Comparison of ENCODE assay signal across 23 cellular contexts in genomic region chr6:156948240-156948639, GRCh38.
DNase-seq lines count a peak whose midpoint lies in the region; ATAC-seq and TF ChIP-seq lines count a peak whose summit lies in the region.
"Had no signal": no experiment of that assay in that cellular context is flagged by ENCODE, and none has a peak within 500 bp of the region (broad histone marks: within the 10 kb centered on the region; RNA-seq: fewer than 3 reads in every experiment).

No MANE protein-coding gene starts in this region.

- no peaks in the 10 kb centered on the region for H3K36me3 ChIP-seq in IMR-90 (ENCODE audit: control insufficient read depth, insufficient read depth, low read length)
- no peaks in the 10 kb centered on the region for H3K36me3 ChIP-seq in osteoblast (ENCODE audit: insufficient read depth, low read length)
- no peaks in the 10 kb centered on the region for H3K36me3 ChIP-seq in OCI-LY7 (ENCODE audit: insufficient read depth, low read length)
- H3K36me3 ChIP-seq: SJSA1 had no signal

- no peak overlapping the region for H3K14ac ChIP-seq in IMR-90 (replicated peaks; ENCODE audit: low read depth, low read length)

- no peak overlapping the region for H3K27ac ChIP-seq in IMR-90 (ENCODE audit: insufficient read depth, low read length)
- H3K27ac ChIP-seq in RWPE1: peak overlapping the region; percentile 67
- H3K27ac ChIP-seq in osteoblast (ENCODE audit: low read depth, low read length): peak overlapping the region; percentile 75
- no peak overlapping the region for H3K27ac ChIP-seq in OCI-LY7 (ENCODE audit: low read depth, low read length, poor library complexity, severe bottlenecking)
- H3K27ac ChIP-seq: C4-2B had no signal

- CTCF ChIA-PET in IMR-90 (lab: Yijun Ruan, JAX) (interaction anchor here (0.7 kb wide), 2 partner anchors 27 to 149 kb away, joined by 3 to 4 read pairs; no protein-coding TSS in a partner anchor), RWPE1 (lab: Yijun Ruan, JAX) (interaction anchor here (0.6 to 0.7 kb wide), 3 partner anchors 69 to 1801 kb away, joined by 4 to 12 read pairs (median 6); no protein-coding TSS in a partner anchor), OCI-LY7 (lab: Charles Lee; ENCODE audit: unreplicated experiment) (no interaction called here)

- no peak overlapping the region for H2BK20ac ChIP-seq in IMR-90 (ENCODE audit: low read depth, low read length)

- H3K27me3 ChIP-seq in IMR-90 (ENCODE audit: control insufficient read depth, insufficient read depth, low read length) (no peaks in the 10 kb centered on the region), osteoblast (ENCODE audit: insufficient read depth, low read length) (no peaks in the 10 kb centered on the region)
- H3K27me3 ChIP-seq: SJSA1 had no signal

- 0 out of 2 replicates have a peak overlapping the region, but pooled peaks have one; percentile 7 for H4K91ac ChIP-seq in IMR-90 (ENCODE audit: insufficient read depth, low read depth, low read length)

- no peak overlapping the region for H3K18ac ChIP-seq in IMR-90 (ENCODE audit: low read depth, low read length)

- H4K20me1 ChIP-seq in IMR-90 (ENCODE audit: insufficient read depth, low read length) (peaks cover 18% of the 10 kb centered on the region; the same call in 1 of the 2 replicates), osteoblast (ENCODE audit: insufficient read depth, low read length) (peaks cover 12% of the 10 kb centered on the region), OCI-LY7 (ENCODE audit: insufficient read depth, low read length) (peaks cover 6% of the 10 kb centered on the region; the same call in 1 of the 2 replicates)

- H3K4me1 ChIP-seq in IMR-90 (ENCODE audit: control insufficient read depth, insufficient read depth, low read length): peaks cover 13% of the 10 kb centered on the region
- H3K4me1 ChIP-seq in osteoblast (ENCODE audit: insufficient read depth, low read length): peaks cover 49% of the 10 kb centered on the region
- H3K4me1 ChIP-seq in OCI-LY7 (ENCODE audit: insufficient read depth, low read length, poor library complexity, severe bottlenecking): peaks cover 9% of the 10 kb centered on the region

- peaks cover 21 to 68% of the 10 kb centered on the region in 2 experiments for H3K79me1 ChIP-seq in IMR-90 (ENCODE audit: low read depth in 1 of 2, low read length in 2 of 2)

- H4K8ac ChIP-seq in IMR-90 (ENCODE audit: low read depth in 2 of 2, low read length in 2 of 2): no peak overlapping the region

- H3K23ac ChIP-seq in IMR-90 (ENCODE audit: low read depth, low read length): no peak overlapping the region

- TF ChIP-seq RAD21 in IMR-90 (IDR thresholded peaks at IDR 0.05; ENCODE audit: low read length): no peak

- H2BK120ac ChIP-seq in IMR-90 (ENCODE audit: low read depth, low read length): no peak overlapping the region

- dilution Hi-C loops in IMR-90 (cut with HindIII; ENCODE audit: low sequenced_read_pairs, unreplicated experiment): no loop called here

- DNase-seq in IMR-90 (no peak), RWPE1 (ENCODE audit: low spot score) (no peak), osteoblast (ENCODE audit: insufficient read length, low spot score, missing footprints) (no peak), GM13976 (ENCODE audit: low spot score) (no peak), OCI-LY7 (ENCODE audit: low spot score) (no peak), NCI-H146 treated with DMSO at 0.1 percent for 48 hours (lab: John Stamatoyannopoulos, UW; ENCODE audit: unreplicated experiment) (no peak)
- DNase-seq: CD8-positive, alpha-beta memory T cell; DMS 273 treated with DMSO at 0.1 percent for 48 hours; GDM1; H9; KBM-7; NCI-H1048; NCI-H1417; NCI-H1694 treated with DMSO at 0.1 percent for 48 hours; NCI-H2081; NCI-H2227 treated with DMSO at 0.1 percent for 48 hours; NCI-H526 treated with DMSO at 0.1 percent for 48 hours; T-helper 1 cell had no signal

- peak overlapping the region; percentile 25 for H2BK5ac ChIP-seq in IMR-90 (ENCODE audit: low read depth, low read length, poor library complexity, severe bottlenecking)

- WGBS in IMR-90 (ENCODE audit: extremely low coverage in 2 of 2, insufficient read length in 1 of 2), 2 experiments: no CpG with 5 or more reads among the region's 7 CpGs

- POLR2A ChIA-PET in IMR-90 (lab: Charles Lee; ENCODE audit: unreplicated experiment) (no interaction called here), RWPE1 (lab: Yijun Ruan, JAX; ENCODE audit: low non-redundant PET) (no interaction called here), OCI-LY7 (lab: Charles Lee) (interaction anchor here (0.7 to 1.0 kb wide), 4 partner anchors 9 to 41 kb away, joined by 3 to 7 read pairs (median 5); no protein-coding TSS in a partner anchor)

- no peak overlapping the region for H3K9ac ChIP-seq in IMR-90 (ENCODE audit: low read depth, low read length)

- intact Hi-C loops in IMR-90 (cut with micrococcal nuclease): loop anchor here (10.0 kb wide), 1 partner anchor 383 kb away; no protein-coding TSS in a partner anchor
- intact Hi-C loops in OCI-LY7 (cut with micrococcal nuclease; ENCODE audit: unreplicated experiment): loop anchor here (10.0 kb wide), 1 partner anchor 383 kb away; no protein-coding TSS in a partner anchor

- 0 out of 2 replicates have a peak overlapping the region, but pooled peaks have one; percentile 38 for H3K4ac ChIP-seq in IMR-90 (ENCODE audit: low read depth, low read length)

- ATAC-seq in IMR-90 (ENCODE audit: low read depth) (no peak), GM18858 (IDR thresholded peaks at IDR 0.05; ENCODE audit: unreplicated experiment) (no peak)
- ATAC-seq: GM12878, Right ventricle myocardium inferior had no signal

- H2AK9ac ChIP-seq in IMR-90 (replicated peaks; ENCODE audit: low read depth, low read length, poor library complexity): no peak overlapping the region

- no peak overlapping the region for H2AK5ac ChIP-seq in IMR-90 (ENCODE audit: low read depth, low read length)

- no peak overlapping the region for H3K4me3 ChIP-seq in IMR-90 (ENCODE audit: insufficient read depth, low read depth, low read length)
- no peak overlapping the region for H3K4me3 ChIP-seq in osteoblast (ENCODE audit: insufficient read depth, low read length)
- H3K4me3 ChIP-seq in OCI-LY7 (ENCODE audit: low read depth, low read length, poor library complexity, severe bottlenecking): no peak overlapping the region
- H3K4me3 ChIP-seq: GM12878, SJSA1 had no signal

- H3K79me2 ChIP-seq in osteoblast (ENCODE audit: insufficient read depth, low read length) (peaks cover 69% of the 10 kb centered on the region), OCI-LY7 (ENCODE audit: insufficient read depth, low read depth, low read length) (peaks cover 80% of the 10 kb centered on the region)

- BruUV-seq in IMR-90 (replicated peaks; lab: Mats Ljungman, UMichigan) (no TSS peak), OCI-LY7 (replicated peaks; lab: Mats Ljungman, UMichigan) (no TSS peak)

- no peak for TF ChIP-seq POLR2A in IMR-90 (IDR thresholded peaks at IDR 0.05; ENCODE audit: low read depth, low read length)

- H3K9me2 ChIP-seq in OCI-LY7 (ENCODE audit: insufficient read depth, low read length): no peaks in the 10 kb centered on the region

- in situ Hi-C loops in IMR-90 (cut with MboI; ENCODE audit: low sequenced_read_pairs) (no loop called here), GM13976 (cut with MboI; ENCODE audit: low sequenced_read_pairs, unreplicated experiment) (no loop called here)

- peaks cover 12% of the 10 kb centered on the region for H3K9me1 ChIP-seq in IMR-90 (ENCODE audit: insufficient read depth, low read length)

- TF ChIP-seq CTCF in IMR-90 (conservative IDR thresholded peaks at IDR 0.05; ENCODE audit: low read depth, low read length) (no peak), RWPE1 (conservative IDR thresholded peaks at IDR 0.05; ENCODE audit: low read depth) (no peak), osteoblast (IDR thresholded peaks at IDR 0.05; ENCODE audit: extremely low read depth, low read depth, low read length) (no peak), GM13976 (IDR thresholded peaks at IDR 0.05; ENCODE audit: borderline replicate concordance, control extremely low read depth, extremely low read depth, insufficient read depth, missing control alignments) (no peak), OCI-LY7 (conservative IDR thresholded peaks at IDR 0.05; ENCODE audit: low read length) (no peak)

- no peak overlapping the region for H4K5ac ChIP-seq in IMR-90 (ENCODE audit: low read depth, low read length)

- no peak overlapping the region for H3K56ac ChIP-seq in IMR-90 (ENCODE audit: extremely low read depth, insufficient read depth, low read length)

- H3K4me2 ChIP-seq in IMR-90 (ENCODE audit: low read depth, low read length) (no peak overlapping the region), osteoblast (ENCODE audit: insufficient read depth, low read length) (no peak overlapping the region), OCI-LY7 (ENCODE audit: low read length) (no peak overlapping the region)

- H2AFZ ChIP-seq in IMR-90 (replicated peaks; ENCODE audit: low read length, poor library complexity) (no peak overlapping the region), osteoblast (ENCODE audit: low read length) (no peak overlapping the region), OCI-LY7 (ENCODE audit: low read length) (no peak overlapping the region)

- H3K9me3 ChIP-seq in IMR-90 (ENCODE audit: control insufficient read depth, insufficient read depth, low read length): no peaks in the 10 kb centered on the region
- no peaks in the 10 kb centered on the region for H3K9me3 ChIP-seq in osteoblast (ENCODE audit: low read depth, low read length)
- no peaks in the 10 kb centered on the region for H3K9me3 ChIP-seq in OCI-LY7 (ENCODE audit: low read length)
- H3K9me3 ChIP-seq: SJSA1 had no signal

- H2BK15ac ChIP-seq in IMR-90 (ENCODE audit: low read depth, low read length): no peak overlapping the region

TF ChIP-seq in IMR-90, 13 proteins besides CTCF, POLR2A, EP300 and RAD21:
- TF ChIP-seq CEBPB (IDR thresholded peaks at IDR 0.05; ENCODE audit: low read depth, low read length) (no peak), MXI1 (IDR thresholded peaks at IDR 0.05; ENCODE audit: borderline replicate concordance, low read depth, low read length) (no peak), NFE2L2 (IDR thresholded peaks at IDR 0.05; ENCODE audit: low read depth, low read length) (no peak), MAFK (IDR thresholded peaks at IDR 0.05; ENCODE audit: low read depth, low read length) (no peak), USF2 (IDR thresholded peaks at IDR 0.05; ENCODE audit: low read depth, low read length) (no peak), MAZ (IDR thresholded peaks at IDR 0.05; ENCODE audit: borderline replicate concordance, low read depth, low read length) (no peak), FOS (IDR thresholded peaks at IDR 0.05; ENCODE audit: low read depth, low read length) (no peak)

Comparison
In these comparisons a context has a peak if more than half of its experiments do, and no peak if none do; other contexts are left out.
1. H3K27ac ChIP-seq: peak in RWPE1 (single experiment) and osteoblast (single experiment); none in IMR-90 (single experiment) and OCI-LY7 (single experiment).